In the genomic region with DNA sequence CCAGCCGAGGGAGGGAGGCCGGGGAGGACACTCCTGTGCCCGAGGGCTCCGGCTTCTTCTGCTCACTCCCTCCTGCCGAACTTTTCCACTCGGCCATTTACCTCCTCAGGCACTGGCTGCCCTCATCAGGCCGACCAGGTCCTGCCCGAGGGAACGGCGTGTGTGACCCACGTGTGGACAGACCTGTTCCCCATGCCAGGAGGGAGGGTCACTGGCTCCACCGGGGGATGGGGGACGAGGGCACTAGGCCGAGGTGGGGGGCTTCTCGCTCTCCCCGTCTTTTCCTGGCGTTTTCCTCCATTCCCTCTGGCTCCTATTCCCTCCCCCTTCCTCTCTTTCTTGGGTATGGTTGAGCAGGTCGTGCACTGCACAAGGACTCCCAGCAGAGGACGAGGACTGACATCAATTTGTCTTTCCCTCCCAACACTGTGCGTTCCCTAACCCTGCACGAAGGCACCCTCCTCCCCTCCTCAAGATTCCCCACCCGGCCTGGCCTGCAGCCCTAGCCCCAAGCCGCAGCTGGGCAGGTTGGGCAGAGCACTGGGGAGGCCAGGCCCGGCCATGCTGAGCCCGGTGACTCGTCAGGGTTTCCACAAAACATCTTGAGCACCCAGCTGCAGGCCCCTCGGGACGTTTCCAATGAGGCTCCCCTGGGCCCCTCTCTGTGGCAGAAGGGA, we compare ENCODE assay signal across 9 cellular contexts. TPM values are rescaled to one million over a fixed set of nuclear protein-coding genes. Genes with fewer than 3 reads are reported as not detected.
DNase-seq lines count a peak whose midpoint lies in the region; ATAC-seq and TF ChIP-seq lines count a peak whose summit lies in the region.
"Had no signal": no experiment of that assay in that cellular context is flagged by ENCODE, and none has a peak within 500 bp of the region (broad histone marks: within the 10 kb centered on the region; RNA-seq: fewer than 3 reads in every experiment).

No MANE protein-coding gene starts in this region.

- ATAC-seq in Right ventricle myocardium superior (ENCODE audit: poor library complexity) (no peak), upper lobe of right lung (no peak), HG03342 (IDR thresholded peaks at IDR 0.05; ENCODE audit: unreplicated experiment) (no peak)

- H3K27me3 ChIP-seq in left ventricle myocardium inferior (ENCODE audit: low read depth) = peaks cover 55% of the 10 kb centered on the region
- H3K27me3 ChIP-seq in iPS-18a (ENCODE audit: control insufficient read depth, insufficient read depth, low read length) = peaks cover 6% of the 10 kb centered on the region
- peaks cover 24% of the 10 kb centered on the region for H3K27me3 ChIP-seq in upper lobe of right lung

- H3K36me3 ChIP-seq in left ventricle myocardium inferior (peaks cover 26% of the 10 kb centered on the region), iPS-18a (ENCODE audit: control insufficient read depth, low read depth, low read length) (peaks cover 3% of the 10 kb centered on the region), upper lobe of right lung (peaks cover 24% of the 10 kb centered on the region)

- peaks cover 50% of the 10 kb centered on the region for H3K4me1 Mint-ChIP-seq in activated CD4-positive, alpha-beta memory T cell treated with anti-CD3 and anti-CD28 coated beads, Interleukin-2, amount 10 ng/mL, durations not matched to agents 7 days and 5 days

- H3K4me3 ChIP-seq in left ventricle myocardium inferior (peak overlapping the region; percentile 65), iPS-18a (ENCODE audit: low read length) (peak overlapping the region; percentile 61), upper lobe of right lung (peak overlapping the region; percentile 55)

- H3K9ac ChIP-seq in iPS-18a (ENCODE audit: low read length) = no peak overlapping the region

- no peak overlapping the region for H3K27ac Mint-ChIP-seq in activated CD4-positive, alpha-beta memory T cell treated with anti-CD3 and anti-CD28 coated beads, Interleukin-2, amount 10 ng/mL, durations not matched to agents 7 days and 5 days

- peaks cover 26% of the 10 kb centered on the region for H3K27me3 Mint-ChIP-seq in activated CD4-positive, alpha-beta memory T cell treated with anti-CD3 and anti-CD28 coated beads, Interleukin-2, amount 10 ng/mL, durations not matched to agents 7 days and 5 days

- H3K9me3 Mint-ChIP-seq in activated CD4-positive, alpha-beta memory T cell treated with anti-CD3 and anti-CD28 coated beads, Interleukin-2, amount 10 ng/mL, durations not matched to agents 7 days and 5 days = no peaks in the 10 kb centered on the region

- CTCF ChIA-PET in activated CD4-positive, alpha-beta memory T cell treated with anti-CD3 and anti-CD28 coated beads, Interleukin-2, amount 10 ng/mL, durations not matched to agents 7 days and 5 days (lab: Charles Lee) = no interaction called here

- no peak for DNase-seq in left ventricle myocardium inferior
- DNase-seq in Right ventricle myocardium superior = no peak
- DNase-seq in activated CD4-positive, alpha-beta memory T cell treated with anti-CD3 and anti-CD28 coated beads, Interleukin-2, amount 10 ng/mL, durations not matched to agents 7 days and 5 days = no peak
- no peak for DNase-seq in upper lobe of right lung
- DNase-seq in cerebellar nuclear complex (lab: John Stamatoyannopoulos, UW) = no peak
- DNase-seq in DMS 273 treated with DMSO at 0.1 percent for 48 hours (lab: John Stamatoyannopoulos, UW) = no peak

- peaks cover 18% of the 10 kb centered on the region for H3K36me3 Mint-ChIP-seq in activated CD4-positive, alpha-beta memory T cell treated with anti-CD3 and anti-CD28 coated beads, Interleukin-2, amount 10 ng/mL, durations not matched to agents 7 days and 5 days (ENCODE audit: low read depth)

- intact Hi-C loops in left ventricle myocardium inferior (cut with micrococcal nuclease) = no loop called here
- intact Hi-C loops in Right ventricle myocardium superior (cut with DNase I) = no loop called here
- intact Hi-C loops in upper lobe of right lung (cut with DNase I) = no loop called here

- H3K9me3 ChIP-seq in left ventricle myocardium inferior (replicated peaks) = no peaks in the 10 kb centered on the region
- no peaks in the 10 kb centered on the region for H3K9me3 ChIP-seq in iPS-18a (ENCODE audit: control insufficient read depth, low read depth, low read length)
- no peaks in the 10 kb centered on the region for H3K9me3 ChIP-seq in upper lobe of right lung

- POLR2A ChIA-PET in activated CD4-positive, alpha-beta memory T cell treated with anti-CD3 and anti-CD28 coated beads, Interleukin-2, amount 10 ng/mL, durations not matched to agents 7 days and 5 days (lab: Charles Lee) = interaction anchor here (2.8 kb wide), 1 partner anchor 14 kb away, joined by 19 read pairs; a partner anchor contains a TSS

- H3K4me1 ChIP-seq in left ventricle myocardium inferior (peaks cover 26% of the 10 kb centered on the region), iPS-18a (ENCODE audit: control insufficient read depth, low read depth, low read length) (peaks cover 19% of the 10 kb centered on the region), upper lobe of right lung (peaks cover 15% of the 10 kb centered on the region)

- H3K4me3 Mint-ChIP-seq in activated CD4-positive, alpha-beta memory T cell treated with anti-CD3 and anti-CD28 coated beads, Interleukin-2, amount 10 ng/mL, durations not matched to agents 7 days and 5 days = peak overlapping the region; percentile 76

- H3K27ac ChIP-seq in left ventricle myocardium inferior (replicated peaks) (no peak overlapping the region), iPS-18a (ENCODE audit: low read length) (no peak overlapping the region), upper lobe of right lung (peak overlapping the region; percentile 70)

- TF ChIP-seq CTCF in left ventricle myocardium inferior (IDR thresholded peaks at IDR 0.05; ENCODE audit: borderline replicate concordance) (no peak), upper lobe of right lung (IDR thresholded peaks at IDR 0.05) (no peak)

RNA-seq across cellular contexts. Expression of a gene that starts 3.2 kb away (rescaled TPM):
- total RNA-seq in left ventricle myocardium inferior (not detected), Right ventricle myocardium superior (not detected), upper lobe of right lung (not detected)
- under 1 TPM; 0.23 to 0.43 TPM for total RNA-seq in activated CD4-positive, alpha-beta memory T cell treated with anti-CD3 and anti-CD28 coated beads, Interleukin-2, amount 10 ng/mL, durations not matched to agents 7 days and 5 days
- total RNA-seq: posterior vena cava had no signal

RNA-seq across cellular contexts. Expression of a gene that starts 15.7 kb away (rescaled TPM):
- total RNA-seq in left ventricle myocardium inferior (42.6 TPM), Right ventricle myocardium superior (53.7 TPM), upper lobe of right lung (257 TPM)
- 100 to 1,000 TPM; 580 to 588 TPM for total RNA-seq in activated CD4-positive, alpha-beta memory T cell treated with anti-CD3 and anti-CD28 coated beads, Interleukin-2, amount 10 ng/mL, durations not matched to agents 7 days and 5 days

RNA-seq across cellular contexts. Expression of a gene that starts 27.8 kb away (rescaled TPM):
- total RNA-seq in left ventricle myocardium inferior (25.3 TPM), Right ventricle myocardium superior (21.9 TPM), upper lobe of right lung (104 TPM)
- 100 to 1,000 TPM; 134 to 139 TPM for total RNA-seq in activated CD4-positive, alpha-beta memory T cell treated with anti-CD3 and anti-CD28 coated beads, Interleukin-2, amount 10 ng/mL, durations not matched to agents 7 days and 5 days

RNA-seq across cellular contexts. Expression of a gene that starts 51.2 kb away (rescaled TPM):
- 3.1 TPM for total RNA-seq in left ventricle myocardium inferior
- 3.0 TPM for total RNA-seq in Right ventricle myocardium superior
- 10 to 100 TPM; 16.5 to 16.6 TPM for total RNA-seq in activated CD4-positive, alpha-beta memory T cell treated with anti-CD3 and anti-CD28 coated beads, Interleukin-2, amount 10 ng/mL, durations not matched to agents 7 days and 5 days
- total RNA-seq in upper lobe of right lung = 7.0 TPM
